Comparison of ENCODE assay signal across 8 cellular contexts in the genomic region with DNA sequence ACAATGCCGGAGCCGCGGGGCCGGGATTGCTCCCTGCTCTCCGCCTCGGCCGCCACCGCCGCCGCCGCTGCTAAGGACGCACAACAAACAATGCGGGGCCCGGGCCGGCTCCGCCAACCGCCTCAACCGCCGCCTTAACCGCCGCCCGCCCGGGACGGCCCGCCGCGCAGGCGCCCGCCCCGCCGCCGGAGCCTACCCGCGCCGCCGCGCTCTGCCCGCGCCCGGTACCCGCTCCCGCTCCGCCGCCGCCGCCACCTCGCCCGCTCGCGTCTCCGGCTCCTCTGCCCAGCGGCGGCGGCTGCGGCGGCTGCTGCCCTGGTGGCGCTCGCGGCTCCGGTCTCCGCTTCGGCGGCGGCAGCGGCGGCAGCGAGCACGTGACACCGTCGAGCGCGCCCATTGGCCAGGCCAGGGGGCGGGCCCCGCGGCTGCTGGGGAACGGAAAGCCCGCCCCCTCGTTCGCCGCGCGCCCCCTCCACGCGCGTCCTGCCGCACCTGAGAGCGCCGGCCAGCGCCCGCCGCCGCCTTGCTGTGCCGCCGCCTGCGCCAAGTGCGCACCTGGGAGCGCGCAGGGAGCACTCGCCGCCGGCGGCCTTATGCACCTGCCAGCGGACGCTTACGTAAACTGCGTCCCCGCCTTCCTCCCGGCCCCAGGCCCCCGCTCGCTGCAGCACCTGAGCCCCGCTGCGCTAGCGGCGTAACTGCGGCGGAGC. TPM values are rescaled to one million over a fixed set of nuclear protein-coding genes. Genes with fewer than 3 reads are reported as not detected.
DNase-seq lines count a peak whose midpoint lies in the region; ATAC-seq and TF ChIP-seq lines count a peak whose summit lies in the region.

TSS of gene STRBP (minus strand) at position 347 of the 710 bp plus-strand sequence. CDS start 84,452 bp downstream, outside the sequence.

- H3K4me3 Mint-ChIP-seq in chondrocyte (ENCODE audit: unreplicated experiment): peak within 1 kb of the TSS; percentile 68

- DNase-seq in AG20443 (ENCODE audit: low spot score) (peak; percentile 99), NCI-H446 (lab: John Stamatoyannopoulos, UW) (peak; percentile 49 to 80), chondrocyte (ENCODE audit: low spot score) (peak; percentile 89)
- DNase-seq in activated CD4-positive, alpha-beta T cell treated with anti-CD3 and anti-CD28 coated beads for 1 hour: peak; percentile 90
- DNase-seq in stimulated activated CD4-positive, alpha-beta T cell treated with anti-CD3 and anti-CD28 coated beads, Interleukin-1b, Interleukin-23, amount 100 ng/mL, for 24 hours (ENCODE audit: low read depth in 4 of 4, low spot score in 1 of 4): peak; percentile 81 to 90 (median 85)

- no peaks in the 10 kb centered on the region for H3K27me3 ChIP-seq in layer of hippocampus (ENCODE audit: control insufficient read depth, insufficient read depth, low read length)

- ATAC-seq in HG03378 (IDR thresholded peaks at IDR 0.05; ENCODE audit: unreplicated experiment): peak; percentile 77

- H3K9me3 Mint-ChIP-seq in chondrocyte (ENCODE audit: low read depth): no peaks in the 10 kb centered on the region

- no peak within 1 kb of the TSS for H3K27ac Mint-ChIP-seq in chondrocyte (ENCODE audit: unreplicated experiment)

- H3K4me1 Mint-ChIP-seq in chondrocyte (ENCODE audit: low read depth): peaks cover 11% of the 10 kb centered on the region

- peak; percentile 75 for TF ChIP-seq POLR2A in GM19099 (IDR thresholded peaks at IDR 0.05; ENCODE audit: extremely low read depth, insufficient read length, low read depth)

- peak; percentile 5 for TF ChIP-seq CTCF in chondrocyte (IDR thresholded peaks at IDR 0.05)

- no peaks in the 10 kb centered on the region for H3K36me3 Mint-ChIP-seq in chondrocyte (ENCODE audit: low read depth)

- H3K27me3 Mint-ChIP-seq in chondrocyte (ENCODE audit: low read depth): no peaks in the 10 kb centered on the region

- peak within 1 kb of the TSS; percentile 72 for H3K27ac ChIP-seq in layer of hippocampus (ENCODE audit: low read depth, low read length)

RNA-seq across cellular contexts. Expression of gene STRBP, which starts in this region (rescaled TPM):
- 11.7 to 13.8 TPM (median 13.5 TPM) in 3 replicates for total RNA-seq in chondrocyte

Comparison
In these comparisons a context has a peak if more than half of its experiments do, and no peak if none do; other contexts are left out.
1. Peak in every context shown above with its lines: DNase-seq, ATAC-seq and H3K27ac ChIP-seq.